ENCODE assay signal across 26 cellular contexts in the genomic region with DNA sequence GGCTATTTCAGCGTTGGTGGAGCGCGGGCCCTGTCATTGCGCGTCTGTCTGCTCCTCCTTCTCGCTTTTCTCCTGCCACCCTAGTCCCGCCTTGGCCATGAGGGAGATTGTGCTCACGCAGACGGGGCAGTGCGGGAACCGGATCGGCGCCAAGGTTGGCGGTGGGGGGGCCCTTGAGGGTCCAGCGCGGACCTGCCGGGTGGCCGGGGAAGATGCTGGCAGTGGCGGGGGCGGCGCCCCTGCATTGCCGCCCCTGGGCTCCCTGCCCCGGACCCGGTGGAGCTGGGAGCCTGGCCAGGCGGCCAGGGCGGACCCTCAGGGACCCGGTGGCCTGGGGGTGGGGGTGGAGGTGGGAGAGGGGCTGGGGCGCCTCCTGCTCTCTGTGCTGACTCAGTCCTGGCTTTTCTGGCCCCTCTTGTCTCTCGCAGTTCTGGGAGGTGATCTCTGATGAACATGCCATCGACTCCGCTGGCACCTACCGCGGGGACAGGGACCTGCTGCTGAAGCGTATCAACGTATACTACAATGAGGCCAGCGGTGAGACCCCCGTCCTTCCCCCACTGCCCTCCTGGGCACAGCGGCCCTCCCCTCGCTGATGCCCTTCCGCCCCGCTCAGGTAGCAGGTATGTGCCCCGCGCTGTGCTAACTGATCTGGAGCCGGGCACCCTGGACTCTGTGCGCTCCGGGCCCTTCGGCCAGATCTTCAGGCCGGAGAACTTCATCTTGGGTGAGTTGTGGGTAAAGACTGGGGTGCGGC. TPM values are rescaled to one million over a fixed set of nuclear protein-coding genes. Genes with fewer than 3 reads are reported as not detected.
"Had no signal": no experiment of that assay in that cellular context is flagged by ENCODE, and none has a peak within 500 bp of the region (broad histone marks: within the 10 kb centered on the region; RNA-seq: fewer than 3 reads in every experiment).

No MANE protein-coding gene starts in this region.

- H3K4me3 ChIP-seq: ascending aorta, body of pancreas, Peyer's patch, SJCRH30 had no signal

- H3K36me3 ChIP-seq: ascending aorta, Peyer's patch, SJCRH30 had no signal

- H3K4me1 ChIP-seq: ascending aorta, body of pancreas, Peyer's patch, SJCRH30 had no signal

- DNase-seq: activated CD4-positive, alpha-beta T cell treated with anti-CD3 and anti-CD28 coated beads for 48 hours; activated CD4-positive, alpha-beta T cell treated with anti-CD3 and anti-CD28 coated beads, Interleukin-2, amount 50 U/mL, for 4 hours; activated CD4-positive, CD25-positive, alpha-beta regulatory T cell treated with anti-CD3 and anti-CD28 coated beads, Interleukin-2, amount 50 U/mL, for 72 hours; activated CD8-positive, alpha-beta memory T cell treated with anti-CD3 and anti-CD28 coated beads, Interleukin-2, amount 10 ng/mL, durations not matched to agents 7 days and 5 days; activated effector memory CD4-positive, alpha-beta T cell treated with Interleukin-2 at 50 U/mL for 16 hours; activated naive CD4-positive, alpha-beta T cell; activated T-cell treated with anti-CD3 and anti-CD28 coated beads, Interleukin-2, amount 50 U/mL, for 24 hours; body of pancreas; central memory CD4-positive, alpha-beta T cell; Karpas-422; MM.1S; NCI-H1105 treated with DMSO at 0.1 percent for 48 hours; NCI-H1436 treated with DMSO at 0.1 percent for 48 hours; NCI-H187; NCI-H2081; NCI-H510A treated with DMSO at 0.1 percent for 48 hours; Peyer's patch; Right ventricle myocardium superior had no signal

- H3K4me3 Mint-ChIP-seq: activated CD8-positive, alpha-beta memory T cell treated with anti-CD3 and anti-CD28 coated beads, Interleukin-2, amount 10 ng/mL, durations not matched to agents 7 days and 5 days; activated naive CD4-positive, alpha-beta T cell treated with anti-CD3 and anti-CD28 coated beads, Interleukin-2, amount 50 U/mL, for 24 hours; activated T-cell treated with anti-CD3 and anti-CD28 coated beads, Interleukin-2, amount 50 U/mL, for 24 hours; activated T-helper 1 cell treated with anti-CD3 and anti-CD28 coated beads, Interleukin-12 subunit alpha, Interleukin-12 subunit beta, Interleukin-2, Interleukin-4 antibody, amounts not matched to agents 30 ng/mL and 10 ng/mL and 1 ng/mL, durations not matched to agents 14 hours and 24 hours and 36 hours; T-helper 1 cell treated with Interleukin-12 subunit alpha and Interleukin-12 subunit beta and Interleukin-4 antibody, amounts not matched to agents 30 μg/mL and 1 μg/mL, for 36 hours; WTC11 had no signal

- H3K4me1 Mint-ChIP-seq: activated CD8-positive, alpha-beta memory T cell treated with anti-CD3 and anti-CD28 coated beads, Interleukin-2, amount 10 ng/mL, durations not matched to agents 7 days and 5 days; activated naive CD4-positive, alpha-beta T cell treated with anti-CD3 and anti-CD28 coated beads, Interleukin-2, amount 50 U/mL, for 24 hours had no signal

- ATAC-seq: activated CD8-positive, alpha-beta memory T cell treated with anti-CD3 and anti-CD28 coated beads, Interleukin-2, amount 10 ng/mL, durations not matched to agents 7 days and 5 days; body of pancreas had no signal

- H3K27me3 ChIP-seq: ascending aorta, body of pancreas, Peyer's patch, SJCRH30 had no signal

- H3K27ac Mint-ChIP-seq: activated CD8-positive, alpha-beta memory T cell treated with anti-CD3 and anti-CD28 coated beads, Interleukin-2, amount 10 ng/mL, durations not matched to agents 7 days and 5 days; activated naive CD4-positive, alpha-beta T cell treated with anti-CD3 and anti-CD28 coated beads, Interleukin-2, amount 50 U/mL, for 24 hours; activated T-cell treated with anti-CD3 and anti-CD28 coated beads, Interleukin-2, amount 50 U/mL, for 24 hours; activated T-helper 1 cell treated with anti-CD3 and anti-CD28 coated beads, Interleukin-12 subunit alpha, Interleukin-12 subunit beta, Interleukin-2, Interleukin-4 antibody, amounts not matched to agents 30 ng/mL and 10 ng/mL and 1 ng/mL, durations not matched to agents 14 hours and 24 hours and 36 hours; T-helper 1 cell treated with Interleukin-12 subunit alpha and Interleukin-12 subunit beta and Interleukin-4 antibody, amounts not matched to agents 30 μg/mL and 1 μg/mL, for 36 hours; WTC11 had no signal

- H3K9me3 ChIP-seq: ascending aorta, body of pancreas, Peyer's patch, SJCRH30 had no signal

- H3K36me3 Mint-ChIP-seq: activated CD8-positive, alpha-beta memory T cell treated with anti-CD3 and anti-CD28 coated beads, Interleukin-2, amount 10 ng/mL, durations not matched to agents 7 days and 5 days; activated naive CD4-positive, alpha-beta T cell treated with anti-CD3 and anti-CD28 coated beads, Interleukin-2, amount 50 U/mL, for 24 hours had no signal

- H3K9me3 Mint-ChIP-seq: activated naive CD4-positive, alpha-beta T cell treated with anti-CD3 and anti-CD28 coated beads, Interleukin-2, amount 50 U/mL, for 24 hours; activated T-cell treated with anti-CD3 and anti-CD28 coated beads, Interleukin-2, amount 50 U/mL, for 24 hours; activated T-helper 1 cell treated with anti-CD3 and anti-CD28 coated beads, Interleukin-12 subunit alpha, Interleukin-12 subunit beta, Interleukin-2, Interleukin-4 antibody, amounts not matched to agents 30 ng/mL and 10 ng/mL and 1 ng/mL, durations not matched to agents 14 hours and 24 hours and 36 hours; T-helper 1 cell treated with Interleukin-12 subunit alpha and Interleukin-12 subunit beta and Interleukin-4 antibody, amounts not matched to agents 30 μg/mL and 1 μg/mL, for 36 hours had no signal

- H3K27ac ChIP-seq: ascending aorta, body of pancreas, Peyer's patch, RWPE1, SJCRH30 had no signal

RNA-seq across cellular contexts. Expression of a gene that starts 58.3 kb away (rescaled TPM):
- total RNA-seq: activated CD8-positive, alpha-beta memory T cell treated with anti-CD3 and anti-CD28 coated beads, Interleukin-2, amount 10 ng/mL, durations not matched to agents 7 days and 5 days; activated T-helper 1 cell treated with anti-CD3 and anti-CD28 coated beads, Interleukin-12 subunit alpha, Interleukin-12 subunit beta, Interleukin-2, Interleukin-4 antibody, amounts not matched to agents 30 ng/mL and 10 ng/mL and 1 ng/mL, durations not matched to agents 14 hours and 24 hours and 36 hours; ascending aorta; bronchial epithelial cell had no signal
